In genomic region chr22:37018815-37019308, GRCh38 we compare ENCODE assay signal across 8 cellular contexts. TPM values are rescaled to one million over a fixed set of nuclear protein-coding genes. Genes with fewer than 3 reads are reported as not detected.
DNase-seq lines count a peak whose midpoint lies in the region; ATAC-seq, FAIRE-seq and TF ChIP-seq lines count a peak whose summit lies in the region.

No MANE protein-coding gene starts in this region.

- peak overlapping the region; percentile 76 for H3K4ac ChIP-seq in trophoblast cell (ENCODE audit: low read depth, low read length)

- peak overlapping the region; percentile 78 for H2BK5ac ChIP-seq in trophoblast cell (ENCODE audit: low read depth, low read length, poor library complexity)

- intact Hi-C loops in heart right ventricle (cut with DNase I) = no loop called here

- H3K27ac ChIP-seq in HUES6 (ENCODE audit: low read depth, low read length) (no peak overlapping the region; the same call in 1 of the 2 replicates), heart right ventricle (peak overlapping the region; percentile 82 to 98 (median 93)), trophoblast cell (ENCODE audit: low read depth, low read length) (peak overlapping the region; percentile 74)

- peak; percentile 16 for ATAC-seq in activated naive CD8-positive, alpha-beta T cell treated with anti-CD3 and anti-CD28 coated beads, Interleukin-2, amount 10 ng/mL, durations not matched to agents 7 days and 5 days (ENCODE audit: low read depth)
- ATAC-seq in heart right ventricle = peak; percentile 25 to 69 (median 48)

- H3K4me2 ChIP-seq in trophoblast cell (ENCODE audit: low read length) = peak overlapping the region; percentile 85

- H4K91ac ChIP-seq in trophoblast cell (ENCODE audit: low read depth, low read length) = peak overlapping the region; percentile 95

- H3K27me3 ChIP-seq in HUES6 (ENCODE audit: control insufficient read depth, insufficient read depth, low read length) = no peaks in the 10 kb centered on the region
- H3K27me3 ChIP-seq in heart right ventricle = no peaks in the 10 kb centered on the region
- H3K27me3 ChIP-seq in trophoblast cell (ENCODE audit: insufficient read depth, low read length) = no peaks in the 10 kb centered on the region

- peak overlapping the region; percentile 67 for H4K12ac ChIP-seq in trophoblast cell (ENCODE audit: low read depth, low read length)

- peak overlapping the region; percentile 88 for H3K14ac ChIP-seq in trophoblast cell (ENCODE audit: low read length)

- H3K4me1 Mint-ChIP-seq in activated T-cell treated with anti-CD3 and anti-CD28 coated beads, Interleukin-2, amount 50 U/mL, for 24 hours (ENCODE audit: low read depth) = peaks cover 11% of the 10 kb centered on the region
- peaks cover 9% of the 10 kb centered on the region for H3K4me1 Mint-ChIP-seq in activated naive CD8-positive, alpha-beta T cell treated with anti-CD3 and anti-CD28 coated beads, Interleukin-2, amount 10 ng/mL, durations not matched to agents 7 days and 5 days

- WGBS in heart right ventricle, 2 donors = 1% methylated on average over 35 of the region's 35 CpGs
- WGBS in trophoblast cell (ENCODE audit: extremely low coverage, insufficient coverage, insufficient read length) = no CpG with 5 or more reads among the region's 35 CpGs

- peaks cover 7% of the 10 kb centered on the region for H3K79me2 ChIP-seq in trophoblast cell (ENCODE audit: control insufficient read depth, insufficient read depth, low read length, poor library complexity)

- peak overlapping the region; percentile 83 for H4K8ac ChIP-seq in trophoblast cell (ENCODE audit: low read depth, low read length)

- no peaks in the 10 kb centered on the region for H3K36me3 Mint-ChIP-seq in activated T-cell treated with anti-CD3 and anti-CD28 coated beads, Interleukin-2, amount 50 U/mL, for 24 hours (ENCODE audit: low read depth)
- H3K36me3 Mint-ChIP-seq in activated naive CD8-positive, alpha-beta T cell treated with anti-CD3 and anti-CD28 coated beads, Interleukin-2, amount 10 ng/mL, durations not matched to agents 7 days and 5 days = no peaks in the 10 kb centered on the region

- no peak for TF ChIP-seq CTCF in heart right ventricle (IDR thresholded peaks at IDR 0.05)

- H2AFZ ChIP-seq in trophoblast cell (ENCODE audit: insufficient read depth, low read length, poor library complexity) = peak overlapping the region; percentile 76

- H3K18ac ChIP-seq in trophoblast cell (ENCODE audit: low read length) = peak overlapping the region; percentile 83

- H3K36me3 ChIP-seq in HUES6 (ENCODE audit: control insufficient read depth, insufficient read depth, low read length) (peaks cover 19% of the 10 kb centered on the region), heart right ventricle (peaks cover 0 to 8% (median 0%) of the 10 kb centered on the region in 9 donors), trophoblast cell (ENCODE audit: control insufficient read depth in 1 of 2, insufficient read depth in 2 of 2, low read length in 2 of 2) (peaks cover 10 to 17% of the 10 kb centered on the region in 2 experiments)

- peak overlapping the region; percentile 86 for H3K9ac ChIP-seq in HUES6 (ENCODE audit: low read length)
- H3K9ac ChIP-seq in trophoblast cell (ENCODE audit: low read length) = peak overlapping the region; percentile 92

- no peak for DNase-seq in activated T-cell treated with anti-CD3 and anti-CD28 coated beads, Interleukin-2, amount 50 U/mL, for 24 hours
- DNase-seq in activated T-cell treated with anti-CD3 and anti-CD28 coated beads for 4 hours (no peak), heart right ventricle (peak; percentile 39 to 78), trophoblast cell (peak in 1 of 2 donors; percentile 28), RCC 7860 (ENCODE audit: low spot score) (no peak), NK-92 (lab: John Stamatoyannopoulos, UW; ENCODE audit: unreplicated experiment) (no peak)
- no peak for DNase-seq in activated naive CD8-positive, alpha-beta T cell treated with anti-CD3 and anti-CD28 coated beads, Interleukin-2, amount 10 ng/mL, durations not matched to agents 7 days and 5 days

- POLR2A ChIA-PET in activated naive CD8-positive, alpha-beta T cell treated with anti-CD3 and anti-CD28 coated beads, Interleukin-2, amount 10 ng/mL, durations not matched to agents 7 days and 5 days (lab: Charles Lee) = interaction anchor here (0.6 to 1.1 kb wide), 4 partner anchors 13 to 489 kb away, joined by 3 to 4 read pairs (median 3); partner anchors contain the start of gene IFT27

- FAIRE-seq in RCC 7860 (lab: Jason Lieb, UNC) = no peak

- peak overlapping the region; percentile 38 for H2AK5ac ChIP-seq in trophoblast cell (ENCODE audit: low read length)

- H3K4me1 ChIP-seq in HUES6 (ENCODE audit: control insufficient read depth, insufficient read depth, low read length) (peaks cover 23% of the 10 kb centered on the region; the same call in 1 of the 2 replicates), heart right ventricle (peaks cover 20 to 79% (median 61%) of the 10 kb centered on the region in 9 donors), trophoblast cell (ENCODE audit: control insufficient read depth in 1 of 2, insufficient read depth in 2 of 2, low read length in 2 of 2) (peaks cover 13 to 17% of the 10 kb centered on the region in 2 experiments)

- peaks cover 23% of the 10 kb centered on the region for H3K27me3 Mint-ChIP-seq in activated T-cell treated with anti-CD3 and anti-CD28 coated beads, Interleukin-2, amount 50 U/mL, for 24 hours
- H3K27me3 Mint-ChIP-seq in activated naive CD8-positive, alpha-beta T cell treated with anti-CD3 and anti-CD28 coated beads, Interleukin-2, amount 10 ng/mL, durations not matched to agents 7 days and 5 days = peaks cover 8% of the 10 kb centered on the region

- H2BK120ac ChIP-seq in trophoblast cell (ENCODE audit: insufficient read depth, low read length, poor library complexity) = peak overlapping the region; percentile 46

- H2BK12ac ChIP-seq in trophoblast cell (ENCODE audit: low read length) = no peak overlapping the region

- peaks cover 7% of the 10 kb centered on the region for H3K79me1 ChIP-seq in trophoblast cell (ENCODE audit: low read length)

- H3K9me3 ChIP-seq in HUES6 (ENCODE audit: control insufficient read depth, insufficient read depth, low read depth, low read length) (no peaks in the 10 kb centered on the region), heart right ventricle (no peaks in the 10 kb centered on the region), trophoblast cell (ENCODE audit: insufficient read depth, low read depth, low read length) (no peaks in the 10 kb centered on the region)

- H3K4me3 ChIP-seq in HUES6 (ENCODE audit: low read depth, low read length) = peak overlapping the region; percentile 79
- peak overlapping the region; percentile 68 to 98 (median 89) for H3K4me3 ChIP-seq in heart right ventricle
- peak overlapping the region; percentile 85 for H3K4me3 ChIP-seq in trophoblast cell (ENCODE audit: low read depth, low read length)

- H3K27ac Mint-ChIP-seq in activated T-cell treated with anti-CD3 and anti-CD28 coated beads, Interleukin-2, amount 50 U/mL, for 24 hours = no peak overlapping the region
- H3K27ac Mint-ChIP-seq in activated naive CD8-positive, alpha-beta T cell treated with anti-CD3 and anti-CD28 coated beads, Interleukin-2, amount 10 ng/mL, durations not matched to agents 7 days and 5 days = peak overlapping the region; percentile 70

- no peak overlapping the region for H3K23ac ChIP-seq in trophoblast cell (ENCODE audit: low read length)

- H3K9me3 Mint-ChIP-seq in activated T-cell treated with anti-CD3 and anti-CD28 coated beads, Interleukin-2, amount 50 U/mL, for 24 hours = no peaks in the 10 kb centered on the region
- no peaks in the 10 kb centered on the region for H3K9me3 Mint-ChIP-seq in activated naive CD8-positive, alpha-beta T cell treated with anti-CD3 and anti-CD28 coated beads, Interleukin-2, amount 10 ng/mL, durations not matched to agents 7 days and 5 days

- peak overlapping the region; percentile 73 for H3K4me3 Mint-ChIP-seq in activated T-cell treated with anti-CD3 and anti-CD28 coated beads, Interleukin-2, amount 50 U/mL, for 24 hours
- H3K4me3 Mint-ChIP-seq in activated naive CD8-positive, alpha-beta T cell treated with anti-CD3 and anti-CD28 coated beads, Interleukin-2, amount 10 ng/mL, durations not matched to agents 7 days and 5 days = peak overlapping the region; percentile 79

RNA-seq across cellular contexts. Expression of gene TST, which starts 0.4 kb away (rescaled TPM):
- total RNA-seq in activated naive CD8-positive, alpha-beta T cell treated with anti-CD3 and anti-CD28 coated beads, Interleukin-2, amount 10 ng/mL, durations not matched to agents 7 days and 5 days = 1 to 10 TPM; 3.7 to 6.1 TPM
- total RNA-seq in heart right ventricle = 10 to 100 TPM; 34.1 to 87.4 (median 44.5) TPM
- polyA plus RNA-seq in heart right ventricle = 10 to 100 TPM; 72.5 to 74.8 TPM
- 18.5 and 19.5 TPM in 2 replicates for polyA plus RNA-seq in trophoblast cell (2013)

RNA-seq across cellular contexts. Expression of gene MPST, which starts 0.7 kb away (rescaled TPM):
- 10 to 100 TPM; 23.1 to 23.4 TPM for total RNA-seq in activated naive CD8-positive, alpha-beta T cell treated with anti-CD3 and anti-CD28 coated beads, Interleukin-2, amount 10 ng/mL, durations not matched to agents 7 days and 5 days
- total RNA-seq in heart right ventricle = 10 to 100 TPM; 27.1 to 81.2 (median 42.0) TPM
- 100 to 1,000 TPM; 160 to 192 TPM for polyA plus RNA-seq in heart right ventricle
- polyA plus RNA-seq in trophoblast cell (2013) = 58.3 and 60.4 TPM in 2 replicates

RNA-seq across cellular contexts. Expression of gene KCTD17, which starts 32.7 kb away (rescaled TPM):
- total RNA-seq in activated naive CD8-positive, alpha-beta T cell treated with anti-CD3 and anti-CD28 coated beads, Interleukin-2, amount 10 ng/mL, durations not matched to agents 7 days and 5 days = 10 to 100 TPM; 28.1 to 34.7 TPM
- 10 to 100 TPM in 7 of 10 donors, 1 to 10 TPM in 3; 6.9 to 49.2 (median 13.8) TPM for total RNA-seq in heart right ventricle
- polyA plus RNA-seq in heart right ventricle = 10 to 100 TPM; 17.6 to 17.8 TPM
- polyA plus RNA-seq in trophoblast cell (2013) = 6.8 and 7.2 TPM in 2 replicates

Comparison
In these comparisons a context has a peak if more than half of its experiments do, and no peak if none do; other contexts are left out.
1. DNase-seq: peak in heart right ventricle (2 of 2); none in activated T-cell treated with anti-CD3 and anti-CD28 coated beads, Interleukin-2, amount 50 U/mL, for 24 hours (single experiment), activated T-cell treated with anti-CD3 and anti-CD28 coated beads for 4 hours (single experiment), activated naive CD8-positive, alpha-beta T cell treated with anti-CD3 and anti-CD28 coated beads, Interleukin-2, amount 10 ng/mL, durations not matched to agents 7 days and 5 days (single experiment), RCC 7860 (single experiment) and NK-92 (single experiment).
2. RNA of gene TST, which starts 0.4 kb away (total RNA-seq): 34.1 to 87.4 TPM in heart right ventricle; 3.7 to 6.1 TPM in activated naive CD8-positive, alpha-beta T cell treated with anti-CD3 and anti-CD28 coated beads, Interleukin-2, amount 10 ng/mL, durations not matched to agents 7 days and 5 days; every median in the first group is over 4 times any median in the second.
3. Peak in every context shown above with its lines, with median percentiles within 50 percentile points of each other: H3K4me3 ChIP-seq.